12 cellular contexts compared by ENCODE assay signal in the genomic region with DNA sequence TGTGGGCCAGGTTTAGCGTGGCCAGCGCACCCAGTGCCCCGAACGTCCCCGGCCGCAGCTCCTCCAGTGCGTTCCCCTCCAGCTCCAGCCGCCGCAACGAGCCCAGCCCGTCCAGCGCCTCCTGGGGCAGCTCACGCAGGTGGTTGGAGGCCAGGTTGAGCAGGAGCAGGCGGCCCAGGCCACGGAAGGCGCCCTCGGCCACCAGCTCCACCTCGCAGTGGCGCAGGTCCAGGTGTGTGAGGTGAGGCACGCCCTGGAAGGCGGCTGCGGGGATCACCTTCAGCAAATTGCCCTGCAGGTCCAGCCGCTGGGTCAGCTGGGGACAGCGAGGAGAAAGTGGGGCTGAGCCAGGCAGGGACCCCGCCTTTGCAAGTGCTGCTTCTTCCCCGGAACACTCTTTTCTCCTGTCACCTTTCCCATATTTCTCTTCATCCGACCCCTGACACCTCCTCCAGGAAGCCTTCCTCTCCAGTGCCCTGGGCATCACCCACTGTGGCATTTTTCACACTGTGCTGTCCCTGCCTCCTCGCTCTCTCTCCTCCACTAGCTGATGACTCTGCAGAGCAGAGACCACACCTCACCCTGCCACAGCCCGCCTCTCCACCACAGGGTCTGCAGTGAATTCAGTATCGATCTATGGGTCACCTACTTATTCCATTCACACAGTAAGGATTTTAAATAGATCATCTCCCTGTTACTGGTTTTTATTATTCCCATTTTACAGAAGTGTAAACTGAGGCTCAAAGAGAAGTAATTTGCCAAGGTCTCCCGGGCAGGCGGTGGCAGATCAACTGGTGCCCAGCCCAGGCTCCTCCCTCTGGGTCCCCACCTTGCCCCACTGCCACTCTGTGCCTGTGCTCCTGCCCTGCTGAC. TPM values are rescaled to one million over a fixed set of nuclear protein-coding genes. Genes with fewer than 3 reads are reported as not detected.
DNase-seq lines count a peak whose midpoint lies in the region; ATAC-seq and TF ChIP-seq lines count a peak whose summit lies in the region.
"Had no signal": no experiment of that assay in that cellular context is flagged by ENCODE, and none has a peak within 500 bp of the region (broad histone marks: within the 10 kb centered on the region; RNA-seq: fewer than 3 reads in every experiment).

No MANE protein-coding gene starts in this region.

- H4K20me1 ChIP-seq in osteoblast (ENCODE audit: insufficient read depth, low read length) = no peaks in the 10 kb centered on the region

- H3K4me3 ChIP-seq in CD4-positive, alpha-beta memory T cell (ENCODE audit: low read length in 2 of 2) = no peak overlapping the region
- H3K4me3 ChIP-seq in NT2/D1 (ENCODE audit: insufficient read length, low read depth) (no peak overlapping the region), osteoblast (ENCODE audit: insufficient read depth, low read length) (no peak overlapping the region)
- H3K4me3 ChIP-seq: body of pancreas had no signal

- no peaks in the 10 kb centered on the region for H3K27me3 Mint-ChIP-seq in CD4-positive, alpha-beta memory T cell
- H3K27me3 Mint-ChIP-seq in endothelial cell (ENCODE audit: unreplicated experiment) = peaks cover 10% of the 10 kb centered on the region

- peaks cover 4 to 14% (median 6%) of the 10 kb centered on the region in 4 donors for H3K4me1 Mint-ChIP-seq in CD4-positive, alpha-beta memory T cell
- peaks cover 3% of the 10 kb centered on the region for H3K4me1 Mint-ChIP-seq in endothelial cell (ENCODE audit: unreplicated experiment)

- H3K36me3 ChIP-seq in CD4-positive, alpha-beta memory T cell (ENCODE audit: insufficient read depth, low read length) = no peaks in the 10 kb centered on the region
- no peaks in the 10 kb centered on the region for H3K36me3 ChIP-seq in NT2/D1 (ENCODE audit: insufficient read depth, insufficient read length, low read length)
- no peaks in the 10 kb centered on the region for H3K36me3 ChIP-seq in osteoblast (ENCODE audit: insufficient read depth, low read length)

- peak overlapping the region; percentile 70 for H3K4me2 ChIP-seq in osteoblast (ENCODE audit: insufficient read depth, low read length)

- no peaks in the 10 kb centered on the region for H3K79me2 ChIP-seq in osteoblast (ENCODE audit: insufficient read depth, low read length)

- ATAC-seq in GM21367 (IDR thresholded peaks at IDR 0.05; ENCODE audit: unreplicated experiment) (no peak), HG03039 (IDR thresholded peaks at IDR 0.05; ENCODE audit: unreplicated experiment) (no peak), HG03045 (IDR thresholded peaks at IDR 0.05; ENCODE audit: unreplicated experiment) (no peak)
- ATAC-seq: HCT116 had no signal

- POLR2A ChIA-PET in CD4-positive, alpha-beta memory T cell (lab: Charles Lee; ENCODE audit: partially characterized antibody) = interaction anchor here (0.5 to 2.6 kb wide), 11 partner anchors 11 to 382 kb away, joined by 3 to 25 read pairs (median 7); a partner anchor contains a TSS

- H3K36me3 Mint-ChIP-seq in CD4-positive, alpha-beta memory T cell = peaks cover 0 to 3% of the 10 kb centered on the region in 2 donors
- peaks cover 9% of the 10 kb centered on the region for H3K36me3 Mint-ChIP-seq in endothelial cell (ENCODE audit: low read depth, unreplicated experiment)

- H3K4me1 ChIP-seq in CD4-positive, alpha-beta memory T cell (ENCODE audit: insufficient read depth, low read length) = peaks cover 13% of the 10 kb centered on the region
- peaks cover 14% of the 10 kb centered on the region for H3K4me1 ChIP-seq in NT2/D1 (ENCODE audit: insufficient read depth, insufficient read length)
- no peaks in the 10 kb centered on the region for H3K4me1 ChIP-seq in osteoblast (ENCODE audit: insufficient read depth, low read length)

- peak overlapping the region; percentile 37 to 87 (median 80) for H3K27ac Mint-ChIP-seq in CD4-positive, alpha-beta memory T cell
- H3K27ac Mint-ChIP-seq in endothelial cell (ENCODE audit: unreplicated experiment) = peak overlapping the region; percentile 19

- CTCF ChIA-PET in CD4-positive, alpha-beta memory T cell (lab: Charles Lee; ENCODE audit: partially characterized antibody) = interaction anchor here (1.2 to 5.3 kb wide), 12 partner anchors 12 to 556 kb away, joined by 3 to 133 read pairs (median 5); a partner anchor contains a TSS

- no peak overlapping the region for H2AFZ ChIP-seq in osteoblast (ENCODE audit: low read length)

- H3K4me3 Mint-ChIP-seq in CD4-positive, alpha-beta memory T cell = peak overlapping the region; percentile 52 to 85 (median 78)
- H3K4me3 Mint-ChIP-seq in endothelial cell (ENCODE audit: unreplicated experiment) = peak overlapping the region; percentile 32

- H3K9me3 Mint-ChIP-seq in CD4-positive, alpha-beta memory T cell = no peaks in the 10 kb centered on the region
- no peaks in the 10 kb centered on the region for H3K9me3 Mint-ChIP-seq in endothelial cell (ENCODE audit: unreplicated experiment)

- in situ Hi-C loops in G401 (cut with HindIII; ENCODE audit: low sequenced_read_pairs) = no loop called here

- peak overlapping the region; percentile 80 for H3K9ac ChIP-seq in NT2/D1 (ENCODE audit: insufficient read length, low read depth)

- no peaks in the 10 kb centered on the region for H3K27me3 ChIP-seq in CD4-positive, alpha-beta memory T cell (ENCODE audit: insufficient read depth, low read length)
- H3K27me3 ChIP-seq in NT2/D1 (ENCODE audit: insufficient read depth, insufficient read length) = peaks cover 21% of the 10 kb centered on the region
- no peaks in the 10 kb centered on the region for H3K27me3 ChIP-seq in osteoblast (ENCODE audit: insufficient read depth, low read length)
- H3K27me3 ChIP-seq: body of pancreas had no signal

- no peak for TF ChIP-seq CTCF in endothelial cell (IDR thresholded peaks at IDR 0.05; ENCODE audit: unreplicated experiment)
- TF ChIP-seq CTCF in osteoblast (IDR thresholded peaks at IDR 0.05; ENCODE audit: extremely low read depth, low read depth, low read length) = no peak

- H3K9me3 ChIP-seq in CD4-positive, alpha-beta memory T cell (ENCODE audit: control insufficient read depth in 1 of 2, low read length in 2 of 2) = no peaks in the 10 kb centered on the region
- H3K9me3 ChIP-seq in NT2/D1 (ENCODE audit: insufficient read depth, low read length) = no peaks in the 10 kb centered on the region
- H3K9me3 ChIP-seq in osteoblast (ENCODE audit: low read depth, low read length) = no peaks in the 10 kb centered on the region
- H3K9me3 ChIP-seq: body of pancreas had no signal

- no peak overlapping the region for H3K27ac ChIP-seq in CD4-positive, alpha-beta memory T cell (ENCODE audit: low read depth, low read length)
- no peak overlapping the region for H3K27ac ChIP-seq in osteoblast (ENCODE audit: low read depth, low read length)

- intact Hi-C loops in CD4-positive, alpha-beta memory T cell (cut with micrococcal nuclease) = loop anchor here (5.0 kb wide), 1 partner anchor 63 kb away; a partner anchor contains a TSS

- peak in 1 of 5 donors; percentile 26 for DNase-seq in CD4-positive, alpha-beta memory T cell
- no peak for DNase-seq in NT2/D1 (ENCODE audit: low read depth, low spot score)
- no peak for DNase-seq in endothelial cell (ENCODE audit: low spot score)
- DNase-seq in osteoblast (ENCODE audit: insufficient read length, low spot score, missing footprints) = no peak
- no peak for DNase-seq in G401 (ENCODE audit: low spot score)
- DNase-seq: DMS153, NCI-H1436 treated with DMSO at 0.1 percent for 48 hours had no signal

RNA-seq across cellular contexts. Expression of a gene that starts 1.9 kb away (rescaled TPM):
- total RNA-seq in CD4-positive, alpha-beta memory T cell = 1 to 10 TPM in 1 of 2 experiments, under 1 TPM in 1; 0.67 to 1.0 TPM
- polyA plus RNA-seq in CD4-positive, alpha-beta memory T cell = under 1 TPM; 0.10 to 0.26 TPM
- total RNA-seq in endothelial cell (ENCODE audit: unreplicated experiment) (1.2 TPM), osteoblast (1.1 and 1.2 TPM in 2 replicates)
- total RNA-seq in G401 (2014; rRNA removed; shearing (Covaris generic)) = 0.75 and 4.3 TPM in 2 replicates

RNA-seq across cellular contexts. Expression of a gene that starts 33.7 kb away (rescaled TPM):
- 10 to 100 TPM; 42.7 to 48.2 TPM for total RNA-seq in CD4-positive, alpha-beta memory T cell
- 10 to 100 TPM; 27.5 to 28.1 TPM for polyA plus RNA-seq in CD4-positive, alpha-beta memory T cell
- total RNA-seq in endothelial cell (ENCODE audit: unreplicated experiment) = 20.1 TPM
- 21.5 and 22.8 TPM in 2 replicates for total RNA-seq in osteoblast
- total RNA-seq in G401 (2014; rRNA removed; shearing (Covaris generic)) = 43.8 and 53.1 TPM in 2 replicates

RNA-seq across cellular contexts. Expression of a gene that starts 47.2 kb away (rescaled TPM):
- 10 to 100 TPM; 69.1 to 74.7 TPM for total RNA-seq in CD4-positive, alpha-beta memory T cell
- polyA plus RNA-seq in CD4-positive, alpha-beta memory T cell = 10 to 100 TPM; 12.7 to 32.3 TPM
- total RNA-seq in endothelial cell (ENCODE audit: unreplicated experiment) (71.5 TPM), osteoblast (29.8 and 31.8 TPM in 2 replicates)
- total RNA-seq in G401 (2014; rRNA removed; shearing (Covaris generic)) = 235 and 240 TPM in 2 replicates
